Comparison of ENCODE assay signal across 2 cellular contexts in genomic region chr6:70385931-70386330, GRCh38.
TF ChIP-seq lines count a peak whose summit lies in the region.

No MANE protein-coding gene starts in this region.

TF ChIP-seq in A549, 52 proteins besides CTCF, POLR2A, EP300 and RAD21 (continued from another document):
- no peak for TF ChIP-seq REST (IDR thresholded peaks at IDR 0.05)

TF ChIP-seq in K562, 482 proteins besides CTCF, POLR2A, EP300 and RAD21 (continued from another document):
- TF ChIP-seq IRF1 (CRISPR knock-in tag; IDR thresholded peaks at IDR 0.05; ENCODE audit: borderline replicate concordance) (no peak), EHMT2 (IDR thresholded peaks at IDR 0.05) (no peak), ZKSCAN8 (CRISPR knock-in tag; IDR thresholded peaks at IDR 0.05) (no peak), ZNF316 (IDR thresholded peaks at IDR 0.05) (no peak), MBD1 (CRISPR knock-in tag; IDR thresholded peaks at IDR 0.05) (no peak), HBP1 (CRISPR knock-in tag; IDR thresholded peaks at IDR 0.05) (no peak)
